ENCODE assay signal across 2 cellular contexts in the genomic region with DNA sequence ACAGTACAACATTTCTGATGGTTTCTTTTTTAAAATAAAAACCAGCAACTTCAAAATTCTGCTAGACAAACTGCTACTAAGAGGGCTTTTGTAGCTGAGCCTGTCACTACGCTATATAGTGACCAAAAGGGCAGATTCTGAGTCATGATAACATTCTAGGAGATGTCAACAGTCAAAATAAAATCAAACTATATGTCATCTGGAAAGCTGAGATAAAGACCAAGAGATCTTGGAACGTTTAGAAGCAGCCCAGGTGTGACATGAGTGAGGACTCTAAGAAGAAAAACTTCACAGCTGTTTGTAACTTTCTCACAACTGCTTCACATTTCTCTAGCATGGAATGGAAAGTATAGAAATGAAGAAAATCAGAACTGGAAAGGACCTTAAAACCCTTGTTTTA.
TF ChIP-seq lines count a peak whose summit lies in the region.

No MANE protein-coding gene starts in this region.

TF ChIP-seq in K562, 482 proteins besides CTCF, POLR2A, EP300 and RAD21 (continued from another document):
- TF ChIP-seq, protein P1, sequence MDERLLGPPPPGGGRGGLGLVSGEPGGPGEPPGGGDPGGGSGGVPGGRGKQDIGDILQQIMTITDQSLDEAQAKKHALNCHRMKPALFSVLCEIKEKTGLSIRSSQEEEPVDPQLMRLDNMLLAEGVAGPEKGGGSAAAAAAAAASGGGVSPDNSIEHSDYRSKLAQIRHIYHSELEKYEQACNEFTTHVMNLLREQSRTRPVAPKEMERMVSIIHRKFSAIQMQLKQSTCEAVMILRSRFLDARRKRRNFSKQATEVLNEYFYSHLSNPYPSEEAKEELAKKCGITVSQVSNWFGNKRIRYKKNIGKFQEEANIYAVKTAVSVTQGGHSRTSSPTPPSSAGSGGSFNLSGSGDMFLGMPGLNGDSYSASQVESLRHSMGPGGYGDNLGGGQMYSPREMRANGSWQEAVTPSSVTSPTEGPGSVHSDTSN (CRISPR knock-in tag; IDR thresholded peaks at IDR 0.05; ENCODE audit: low read depth): no peak
- TF ChIP-seq, protein P1 (tag; conservative IDR thresholded peaks at IDR 0.05; ENCODE audit: low read depth): peak; percentile 49; the same call in 1 of the 2 replicates
- TF ChIP-seq ZEB2 (IDR thresholded peaks at IDR 0.05): peak; percentile 33; the same call in 1 of the 2 replicates
- no peak for TF ChIP-seq ZNF121 (CRISPR knock-in tag; conservative IDR thresholded peaks at IDR 0.05)
- TF ChIP-seq CBFA2T2 (conservative IDR thresholded peaks at IDR 0.05): peak; percentile 63
- TF ChIP-seq ZNF12 (CRISPR knock-in tag; IDR thresholded peaks at IDR 0.05): no peak
- TF ChIP-seq RCOR1 (IDR thresholded peaks at IDR 0.05; ENCODE audit: borderline replicate concordance in 1 of 2, low read depth in 2 of 2, low read length in 2 of 2): 0 out of 4 replicates have a peak, but pooled peaks of 1 of the 2 experiments have one; percentile 44
- TF ChIP-seq TAL1 (IDR thresholded peaks at IDR 0.05): peak; percentile 57
- TF ChIP-seq, protein P2, sequence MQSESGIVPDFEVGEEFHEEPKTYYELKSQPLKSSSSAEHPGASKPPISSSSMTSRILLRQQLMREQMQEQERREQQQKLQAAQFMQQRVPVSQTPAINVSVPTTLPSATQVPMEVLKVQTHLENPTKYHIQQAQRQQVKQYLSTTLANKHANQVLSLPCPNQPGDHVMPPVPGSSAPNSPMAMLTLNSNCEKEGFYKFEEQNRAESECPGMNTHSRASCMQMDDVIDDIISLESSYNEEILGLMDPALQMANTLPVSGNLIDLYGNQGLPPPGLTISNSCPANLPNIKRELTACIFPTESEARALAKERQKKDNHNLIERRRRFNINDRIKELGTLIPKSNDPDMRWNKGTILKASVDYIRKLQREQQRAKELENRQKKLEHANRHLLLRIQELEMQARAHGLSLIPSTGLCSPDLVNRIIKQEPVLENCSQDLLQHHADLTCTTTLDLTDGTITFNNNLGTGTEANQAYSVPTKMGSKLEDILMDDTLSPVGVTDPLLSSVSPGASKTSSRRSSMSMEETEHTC (IDR thresholded peaks at IDR 0.05): no peak
- TF ChIP-seq CBX5 (IDR thresholded peaks at IDR 0.05; ENCODE audit: borderline replicate concordance, low read depth): no peak
- no peak for TF ChIP-seq FOXK1 (CRISPR knock-in tag; IDR thresholded peaks at IDR 0.05; ENCODE audit: borderline replicate concordance)
- 0 out of 2 replicates have a peak, but pooled peaks have one; percentile 27 for TF ChIP-seq DPF2 (IDR thresholded peaks at IDR 0.05)
- TF ChIP-seq, protein P3, sequence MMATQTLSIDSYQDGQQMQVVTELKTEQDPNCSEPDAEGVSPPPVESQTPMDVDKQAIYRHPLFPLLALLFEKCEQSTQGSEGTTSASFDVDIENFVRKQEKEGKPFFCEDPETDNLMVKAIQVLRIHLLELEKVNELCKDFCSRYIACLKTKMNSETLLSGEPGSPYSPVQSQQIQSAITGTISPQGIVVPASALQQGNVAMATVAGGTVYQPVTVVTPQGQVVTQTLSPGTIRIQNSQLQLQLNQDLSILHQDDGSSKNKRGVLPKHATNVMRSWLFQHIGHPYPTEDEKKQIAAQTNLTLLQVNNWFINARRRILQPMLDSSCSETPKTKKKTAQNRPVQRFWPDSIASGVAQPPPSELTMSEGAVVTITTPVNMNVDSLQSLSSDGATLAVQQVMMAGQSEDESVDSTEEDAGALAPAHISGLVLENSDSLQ (IDR thresholded peaks at IDR 0.05): 0 out of 2 replicates have a peak, but pooled peaks have one; percentile 26
- TF ChIP-seq TCF3 (CRISPR knock-in tag; IDR thresholded peaks at IDR 0.05): 0 out of 2 replicates have a peak, but pooled peaks have one; percentile 24
- peak; percentile 71; the same call in 1 of the 2 replicates for TF ChIP-seq SMARCE1 (IDR thresholded peaks at IDR 0.05)
- no peak for TF ChIP-seq EP400 (IDR thresholded peaks at IDR 0.05)
- peak; percentile 48; the same call in 1 of the 2 replicates for TF ChIP-seq MTA2 (IDR thresholded peaks at IDR 0.05; ENCODE audit: low read depth)
- TF ChIP-seq CBFA2T3 (IDR thresholded peaks at IDR 0.05): peak; percentile 71
- TF ChIP-seq ETS2 (tag; IDR thresholded peaks at IDR 0.05; ENCODE audit: borderline replicate concordance, poor library complexity, severe bottlenecking): no peak
- TF ChIP-seq MEIS2 (IDR thresholded peaks at IDR 0.05; ENCODE audit: partially characterized antibody): peak; percentile 82
- TF ChIP-seq ARID1B (IDR thresholded peaks at IDR 0.05): peak; percentile 77
- peak; percentile 37; the same call in 1 of the 2 replicates for TF ChIP-seq NCOR1 (IDR thresholded peaks at IDR 0.05)

TF ChIP-seq in GM23338, 12 proteins besides CTCF, POLR2A, EP300 and RAD21 (continued from another document):
- TF ChIP-seq, protein P4, sequence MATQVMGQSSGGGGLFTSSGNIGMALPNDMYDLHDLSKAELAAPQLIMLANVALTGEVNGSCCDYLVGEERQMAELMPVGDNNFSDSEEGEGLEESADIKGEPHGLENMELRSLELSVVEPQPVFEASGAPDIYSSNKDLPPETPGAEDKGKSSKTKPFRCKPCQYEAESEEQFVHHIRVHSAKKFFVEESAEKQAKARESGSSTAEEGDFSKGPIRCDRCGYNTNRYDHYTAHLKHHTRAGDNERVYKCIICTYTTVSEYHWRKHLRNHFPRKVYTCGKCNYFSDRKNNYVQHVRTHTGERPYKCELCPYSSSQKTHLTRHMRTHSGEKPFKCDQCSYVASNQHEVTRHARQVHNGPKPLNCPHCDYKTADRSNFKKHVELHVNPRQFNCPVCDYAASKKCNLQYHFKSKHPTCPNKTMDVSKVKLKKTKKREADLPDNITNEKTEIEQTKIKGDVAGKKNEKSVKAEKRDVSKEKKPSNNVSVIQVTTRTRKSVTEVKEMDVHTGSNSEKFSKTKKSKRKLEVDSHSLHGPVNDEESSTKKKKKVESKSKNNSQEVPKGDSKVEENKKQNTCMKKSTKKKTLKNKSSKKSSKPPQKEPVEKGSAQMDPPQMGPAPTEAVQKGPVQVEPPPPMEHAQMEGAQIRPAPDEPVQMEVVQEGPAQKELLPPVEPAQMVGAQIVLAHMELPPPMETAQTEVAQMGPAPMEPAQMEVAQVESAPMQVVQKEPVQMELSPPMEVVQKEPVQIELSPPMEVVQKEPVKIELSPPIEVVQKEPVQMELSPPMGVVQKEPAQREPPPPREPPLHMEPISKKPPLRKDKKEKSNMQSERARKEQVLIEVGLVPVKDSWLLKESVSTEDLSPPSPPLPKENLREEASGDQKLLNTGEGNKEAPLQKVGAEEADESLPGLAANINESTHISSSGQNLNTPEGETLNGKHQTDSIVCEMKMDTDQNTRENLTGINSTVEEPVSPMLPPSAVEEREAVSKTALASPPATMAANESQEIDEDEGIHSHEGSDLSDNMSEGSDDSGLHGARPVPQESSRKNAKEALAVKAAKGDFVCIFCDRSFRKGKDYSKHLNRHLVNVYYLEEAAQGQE (IDR thresholded peaks at IDR 0.05; ENCODE audit: unreplicated experiment): no peak
- TF ChIP-seq, protein P5, sequence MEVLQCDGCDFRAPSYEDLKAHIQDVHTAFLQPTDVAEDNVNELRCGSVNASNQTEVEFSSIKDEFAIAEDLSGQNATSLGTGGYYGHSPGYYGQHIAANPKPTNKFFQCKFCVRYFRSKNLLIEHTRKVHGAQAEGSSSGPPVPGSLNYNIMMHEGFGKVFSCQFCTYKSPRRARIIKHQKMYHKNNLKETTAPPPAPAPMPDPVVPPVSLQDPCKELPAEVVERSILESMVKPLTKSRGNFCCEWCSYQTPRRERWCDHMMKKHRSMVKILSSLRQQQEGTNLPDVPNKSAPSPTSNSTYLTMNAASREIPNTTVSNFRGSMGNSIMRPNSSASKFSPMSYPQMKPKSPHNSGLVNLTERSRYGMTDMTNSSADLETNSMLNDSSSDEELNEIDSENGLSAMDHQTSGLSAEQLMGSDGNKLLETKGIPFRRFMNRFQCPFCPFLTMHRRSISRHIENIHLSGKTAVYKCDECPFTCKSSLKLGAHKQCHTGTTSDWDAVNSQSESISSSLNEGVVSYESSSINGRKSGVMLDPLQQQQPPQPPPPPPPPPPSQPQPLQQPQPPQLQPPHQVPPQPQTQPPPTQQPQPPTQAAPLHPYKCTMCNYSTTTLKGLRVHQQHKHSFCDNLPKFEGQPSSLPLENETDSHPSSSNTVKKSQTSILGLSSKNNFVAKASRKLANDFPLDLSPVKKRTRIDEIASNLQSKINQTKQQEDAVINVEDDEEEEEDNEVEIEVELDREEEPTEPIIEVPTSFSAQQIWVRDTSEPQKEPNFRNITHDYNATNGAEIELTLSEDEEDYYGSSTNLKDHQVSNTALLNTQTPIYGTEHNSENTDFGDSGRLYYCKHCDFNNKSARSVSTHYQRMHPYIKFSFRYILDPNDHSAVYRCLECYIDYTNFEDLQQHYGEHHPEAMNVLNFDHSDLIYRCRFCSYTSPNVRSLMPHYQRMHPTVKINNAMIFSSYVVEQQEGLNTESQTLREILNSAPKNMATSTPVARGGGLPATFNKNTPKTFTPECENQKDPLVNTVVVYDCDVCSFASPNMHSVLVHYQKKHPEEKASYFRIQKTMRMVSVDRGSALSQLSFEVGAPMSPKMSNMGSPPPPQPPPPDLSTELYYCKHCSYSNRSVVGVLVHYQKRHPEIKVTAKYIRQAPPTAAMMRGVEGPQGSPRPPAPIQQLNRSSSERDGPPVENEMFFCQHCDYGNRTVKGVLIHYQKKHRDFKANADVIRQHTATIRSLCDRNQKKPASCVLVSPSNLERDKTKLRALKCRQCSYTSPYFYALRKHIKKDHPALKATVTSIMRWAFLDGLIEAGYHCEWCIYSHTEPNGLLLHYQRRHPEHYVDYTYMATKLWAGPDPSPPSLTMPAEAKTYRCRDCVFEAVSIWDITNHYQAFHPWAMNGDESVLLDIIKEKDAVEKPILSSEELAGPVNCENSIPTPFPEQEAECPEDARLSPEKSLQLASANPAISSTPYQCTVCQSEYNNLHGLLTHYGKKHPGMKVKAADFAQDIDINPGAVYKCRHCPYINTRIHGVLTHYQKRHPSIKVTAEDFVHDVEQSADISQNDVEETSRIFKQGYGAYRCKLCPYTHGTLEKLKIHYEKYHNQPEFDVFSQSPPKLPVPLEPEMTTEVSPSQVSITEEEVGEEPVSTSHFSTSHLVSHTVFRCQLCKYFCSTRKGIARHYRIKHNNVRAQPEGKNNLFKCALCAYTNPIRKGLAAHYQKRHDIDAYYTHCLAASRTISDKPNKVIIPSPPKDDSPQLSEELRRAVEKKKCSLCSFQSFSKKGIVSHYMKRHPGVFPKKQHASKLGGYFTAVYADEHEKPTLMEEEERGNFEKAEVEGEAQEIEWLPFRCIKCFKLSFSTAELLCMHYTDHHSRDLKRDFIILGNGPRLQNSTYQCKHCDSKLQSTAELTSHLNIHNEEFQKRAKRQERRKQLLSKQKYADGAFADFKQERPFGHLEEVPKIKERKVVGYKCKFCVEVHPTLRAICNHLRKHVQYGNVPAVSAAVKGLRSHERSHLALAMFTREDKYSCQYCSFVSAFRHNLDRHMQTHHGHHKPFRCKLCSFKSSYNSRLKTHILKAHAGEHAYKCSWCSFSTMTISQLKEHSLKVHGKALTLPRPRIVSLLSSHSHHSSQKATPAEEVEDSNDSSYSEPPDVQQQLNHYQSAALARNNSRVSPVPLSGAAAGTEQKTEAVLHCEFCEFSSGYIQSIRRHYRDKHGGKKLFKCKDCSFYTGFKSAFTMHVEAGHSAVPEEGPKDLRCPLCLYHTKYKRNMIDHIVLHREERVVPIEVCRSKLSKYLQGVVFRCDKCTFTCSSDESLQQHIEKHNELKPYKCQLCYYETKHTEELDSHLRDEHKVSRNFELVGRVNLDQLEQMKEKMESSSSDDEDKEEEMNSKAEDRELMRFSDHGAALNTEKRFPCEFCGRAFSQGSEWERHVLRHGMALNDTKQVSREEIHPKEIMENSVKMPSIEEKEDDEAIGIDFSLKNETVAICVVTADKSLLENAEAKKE (CRISPR knock-in tag; IDR thresholded peaks at IDR 0.05): no peak
- no peak for TF ChIP-seq ZNF114 (CRISPR knock-in tag; IDR thresholded peaks at IDR 0.05)
- TF ChIP-seq NANOG (IDR thresholded peaks at IDR 0.05; ENCODE audit: borderline replicate concordance): no peak
- no peak for TF ChIP-seq ZNF331 (CRISPR knock-in tag; IDR thresholded peaks at IDR 0.05; ENCODE audit: low read depth)
